In the genomic region with DNA sequence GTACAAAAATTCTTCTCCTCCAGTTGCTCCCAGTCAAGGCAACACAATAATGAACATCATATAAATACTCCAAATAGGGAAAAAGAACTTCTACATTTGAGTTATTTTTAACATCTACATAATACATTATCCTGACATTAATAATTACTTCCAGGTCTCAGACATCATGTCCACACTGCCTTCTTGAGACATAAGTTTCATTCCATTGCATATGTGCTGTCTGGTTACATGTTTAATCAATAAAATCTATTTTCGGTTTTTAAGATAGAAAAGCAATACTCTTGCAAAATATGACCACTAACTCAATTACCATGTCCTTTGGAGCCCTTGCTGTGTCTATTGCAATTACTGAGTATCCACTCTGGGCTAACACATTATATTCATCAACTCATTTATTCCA, we compare ENCODE assay signal across 17 cellular contexts.
A peak's percentile ranks its signal among the peaks of the same experiment; 100 is the strongest.
DNase-seq lines count a peak whose midpoint lies in the region; TF ChIP-seq lines count a peak whose summit lies in the region.
"Had no signal": no experiment of that assay in that cellular context is flagged by ENCODE, and none has a peak within 500 bp of the region (broad histone marks: within the 10 kb centered on the region; RNA-seq: fewer than 3 reads in every experiment).

No MANE protein-coding gene starts in this region.

- TF ChIP-seq CTCF in foreskin fibroblast (IDR thresholded peaks at IDR 0.05; ENCODE audit: low read depth, low read length) (no peak), right atrium auricular region (IDR thresholded peaks at IDR 0.05) (no peak)

- H3K4me1 ChIP-seq in Karpas-422 (ENCODE audit: low read length): peaks cover 98% of the 10 kb centered on the region
- no peaks in the 10 kb centered on the region for H3K4me1 ChIP-seq in right atrium auricular region
- H3K4me1 ChIP-seq: BLaER1, Caco-2 had no signal

- peak overlapping the region; percentile 62 for H3K4me2 ChIP-seq in Karpas-422 (ENCODE audit: low read depth, low read length, poor library complexity, severe bottlenecking)
- H3K4me2 ChIP-seq: BLaER1 had no signal

- H2AFZ ChIP-seq in Karpas-422 (ENCODE audit: low read length): no peak overlapping the region
- H2AFZ ChIP-seq: GM23248 had no signal

- H3K27me3 ChIP-seq in Karpas-422 (ENCODE audit: low read length) (no peaks in the 10 kb centered on the region), right atrium auricular region (no peaks in the 10 kb centered on the region)
- H3K27me3 ChIP-seq: BLaER1 had no signal

- peaks cover 17% of the 10 kb centered on the region; the same call in 1 of the 2 replicates for H3K79me2 ChIP-seq in Karpas-422 (ENCODE audit: low read length)

- H3K9me2 ChIP-seq in Karpas-422 (replicated peaks; ENCODE audit: insufficient read depth, low read length): no peaks in the 10 kb centered on the region

- H3K27ac ChIP-seq in Karpas-422 (ENCODE audit: low read length) (peak overlapping the region; percentile 98), right atrium auricular region (no peak overlapping the region)
- H3K27ac ChIP-seq: BLaER1, C4-2B, GM23248 had no signal

- H3K4me3 ChIP-seq in Karpas-422 (ENCODE audit: low read length) (peak overlapping the region; percentile 19), foreskin fibroblast (ENCODE audit: low read depth in 1 of 2, low read length in 2 of 2) (no peak overlapping the region), right atrium auricular region (no peak overlapping the region)
- H3K4me3 ChIP-seq: BLaER1, GM12878, GM23248 had no signal

- H4K20me1 ChIP-seq in Karpas-422 (ENCODE audit: insufficient read depth, low read depth, low read length): no peaks in the 10 kb centered on the region
- H4K20me1 ChIP-seq: BLaER1 had no signal

- H3K9ac ChIP-seq in Karpas-422 (ENCODE audit: low read length): peak overlapping the region; percentile 55
- H3K9ac ChIP-seq: BLaER1, GM23248 had no signal

- H3K36me3 ChIP-seq in Karpas-422 (ENCODE audit: insufficient read depth, low read length): peaks cover 6% of the 10 kb centered on the region; the same call in 1 of the 2 replicates
- no peaks in the 10 kb centered on the region for H3K36me3 ChIP-seq in right atrium auricular region
- H3K36me3 ChIP-seq: BLaER1 had no signal

- DNase-seq in Karpas-422 (no peak), fibroblast of gingiva (ENCODE audit: low read depth) (peak; percentile 3), foreskin fibroblast (peak; percentile 20 to 73), right atrium auricular region (ENCODE audit: low spot score) (no peak), NCI-H345 treated with DMSO at 0.1 percent for 48 hours (lab: John Stamatoyannopoulos, UW; ENCODE audit: unreplicated experiment) (no peak)
- no peak for DNase-seq in stimulated activated CD4-positive, alpha-beta T cell treated with anti-CD3 and anti-CD28 coated beads, Interleukin-4, amount 100 ng/mL, for 1 hour
- DNase-seq: Caco-2; CD4-positive, CD25-positive, alpha-beta regulatory T cell; CD8-positive, alpha-beta T cell; DMS153; DND-41; GM23248; H7; HCEC 1CT had no signal

- H3K9me3 ChIP-seq in Karpas-422 (ENCODE audit: low read length) (no peaks in the 10 kb centered on the region), right atrium auricular region (no peaks in the 10 kb centered on the region)
- H3K9me3 ChIP-seq: BLaER1, Caco-2 had no signal

Comparison
In these comparisons a context has a peak if more than half of its experiments do, and no peak if none do; other contexts are left out.
1. DNase-seq: peak in fibroblast of gingiva (single experiment) and foreskin fibroblast (2 of 2); none in Karpas-422 (single experiment), right atrium auricular region (single experiment), stimulated activated CD4-positive, alpha-beta T cell treated with anti-CD3 and anti-CD28 coated beads, Interleukin-4, amount 100 ng/mL, for 1 hour (single experiment) and NCI-H345 treated with DMSO at 0.1 percent for 48 hours (single experiment).